ENCODE assay signal across 8 cellular contexts in genomic region chr3:113275876-113276580, GRCh38.
A peak's percentile ranks its signal among the peaks of the same experiment; 100 is the strongest.
DNase-seq lines count a peak whose midpoint lies in the region; ATAC-seq, FAIRE-seq and TF ChIP-seq lines count a peak whose summit lies in the region.

No MANE protein-coding gene starts in this region.

- intact Hi-C loops in kidney (cut with DNase I): no loop called here
- intact Hi-C loops in stomach (cut with DNase I; ENCODE audit: low total_unique reads): no loop called here

- H3K9me3 ChIP-seq in kidney (ENCODE audit: control insufficient read depth in 1 of 2, low read length in 2 of 2) (no peaks in the 10 kb centered on the region), stomach (no peaks in the 10 kb centered on the region)

- peak; percentile 54 for TF ChIP-seq CTCF in brain microvascular endothelial cell (IDR thresholded peaks at IDR 0.05; ENCODE audit: low read depth, low read length, missing control alignments)
- TF ChIP-seq CTCF in kidney (IDR thresholded peaks at IDR 0.05; ENCODE audit: borderline replicate concordance, extremely low read depth, insufficient read depth): no peak
- no peak for TF ChIP-seq CTCF in stomach (IDR thresholded peaks at IDR 0.05)

- H3K4me1 ChIP-seq in kidney (ENCODE audit: control insufficient read depth in 1 of 2, insufficient read depth in 1 of 2, low read depth in 1 of 2, low read length in 2 of 2) (peaks cover 4 to 5% of the 10 kb centered on the region in 2 donors), stomach (peaks cover 13 to 37% (median 26%) of the 10 kb centered on the region in 4 donors)

- peak; percentile 69 for ATAC-seq in HG02759 (IDR thresholded peaks at IDR 0.05; ENCODE audit: unreplicated experiment)

- no peaks in the 10 kb centered on the region for H3K9me3 Mint-ChIP-seq in T-helper 1 cell treated with Interleukin-12 subunit alpha and Interleukin-12 subunit beta and Interleukin-4 antibody, amounts not matched to agents 30 μg/mL and 1 μg/mL, for 36 hours

- no peak for DNase-seq in T-helper 1 cell
- DNase-seq in NCI-H2196 treated with DMSO at 0.1 percent for 48 hours (lab: John Stamatoyannopoulos, UW; ENCODE audit: unreplicated experiment): peak; percentile 94
- DNase-seq in brain microvascular endothelial cell: peak; percentile 53
- peak; percentile 79 for DNase-seq in kidney
- no peak for DNase-seq in stomach
- no peak for DNase-seq in NCI-H187 treated with DMSO at 0.1 percent for 48 hours (lab: John Stamatoyannopoulos, UW)

- 37 to 48% (median 39%) methylated on average over 12 to 14 of the region's 14 CpGs for WGBS in stomach, 5 donors

- no peak overlapping the region for H3K4me3 Mint-ChIP-seq in T-helper 1 cell treated with Interleukin-12 subunit alpha and Interleukin-12 subunit beta and Interleukin-4 antibody, amounts not matched to agents 30 μg/mL and 1 μg/mL, for 36 hours

- no peak for FAIRE-seq in kidney (lab: Jason Lieb, UNC)

- no peak for TF ChIP-seq EP300 in stomach (IDR thresholded peaks at IDR 0.05)

- H3K27me3 Mint-ChIP-seq in T-helper 1 cell treated with Interleukin-12 subunit alpha and Interleukin-12 subunit beta and Interleukin-4 antibody, amounts not matched to agents 30 μg/mL and 1 μg/mL, for 36 hours (ENCODE audit: low read depth): no peaks in the 10 kb centered on the region

- H3K36me3 ChIP-seq in brain microvascular endothelial cell (replicated peaks) (no peaks in the 10 kb centered on the region), kidney (ENCODE audit: control insufficient read depth in 1 of 2, insufficient read depth in 2 of 2, low read length in 2 of 2) (no peaks in the 10 kb centered on the region), stomach (peaks cover 6 to 72% (median 62%) of the 10 kb centered on the region in 4 donors)

- TF ChIP-seq POLR2A in stomach (IDR thresholded peaks at IDR 0.05): no peak

- in situ Hi-C loops in brain microvascular endothelial cell (cut with HindIII; ENCODE audit: low pct_ligation_motif_present, low sequenced_read_pairs): no loop called here

- H3K27ac Mint-ChIP-seq in T-helper 1 cell treated with Interleukin-12 subunit alpha and Interleukin-12 subunit beta and Interleukin-4 antibody, amounts not matched to agents 30 μg/mL and 1 μg/mL, for 36 hours: peak overlapping the region; percentile 1

- no peaks in the 10 kb centered on the region for H3K27me3 ChIP-seq in brain microvascular endothelial cell (replicated peaks)
- no peaks in the 10 kb centered on the region for H3K27me3 ChIP-seq in stomach

- H3K36me3 Mint-ChIP-seq in T-helper 1 cell treated with Interleukin-12 subunit alpha and Interleukin-12 subunit beta and Interleukin-4 antibody, amounts not matched to agents 30 μg/mL and 1 μg/mL, for 36 hours (ENCODE audit: low read depth): no peaks in the 10 kb centered on the region

- H3K27ac ChIP-seq in brain microvascular endothelial cell: peak overlapping the region; percentile 64
- H3K27ac ChIP-seq in kidney (ENCODE audit: low read depth in 2 of 2, low read length in 2 of 2): peak overlapping the region in 1 of 2 donors; percentile 48
- peak overlapping the region in 4 of 5 donors; percentile 63 to 82 (median 80) for H3K27ac ChIP-seq in stomach

- no peak overlapping the region for H3K9ac ChIP-seq in kidney (ENCODE audit: low read length in 2 of 2)

- peaks cover 10% of the 10 kb centered on the region for H3K4me1 Mint-ChIP-seq in T-helper 1 cell treated with Interleukin-12 subunit alpha and Interleukin-12 subunit beta and Interleukin-4 antibody, amounts not matched to agents 30 μg/mL and 1 μg/mL, for 36 hours (ENCODE audit: low read depth)

- peak overlapping the region; percentile 38 for H3K4me3 ChIP-seq in brain microvascular endothelial cell (ENCODE audit: low read depth, low read length)
- H3K4me3 ChIP-seq in kidney (ENCODE audit: low read length in 2 of 2): peak overlapping the region; percentile 16 to 24
- H3K4me3 ChIP-seq in stomach: peak overlapping the region in 3 of 4 donors; percentile 20 to 29 (median 25)

Comparison
In these comparisons a context has a peak if more than half of its experiments do, and no peak if none do; other contexts are left out.
1. DNase-seq: peak in NCI-H2196 treated with DMSO at 0.1 percent for 48 hours (single experiment), brain microvascular endothelial cell (single experiment) and kidney (single experiment); none in T-helper 1 cell (0 of 5), stomach (single experiment) and NCI-H187 treated with DMSO at 0.1 percent for 48 hours (single experiment).
2. Peak in every context shown above with its lines, with median percentiles within 50 percentile points of each other: H3K4me3 ChIP-seq.